Comparison of ENCODE assay signal across 36 cellular contexts in the genomic region with DNA sequence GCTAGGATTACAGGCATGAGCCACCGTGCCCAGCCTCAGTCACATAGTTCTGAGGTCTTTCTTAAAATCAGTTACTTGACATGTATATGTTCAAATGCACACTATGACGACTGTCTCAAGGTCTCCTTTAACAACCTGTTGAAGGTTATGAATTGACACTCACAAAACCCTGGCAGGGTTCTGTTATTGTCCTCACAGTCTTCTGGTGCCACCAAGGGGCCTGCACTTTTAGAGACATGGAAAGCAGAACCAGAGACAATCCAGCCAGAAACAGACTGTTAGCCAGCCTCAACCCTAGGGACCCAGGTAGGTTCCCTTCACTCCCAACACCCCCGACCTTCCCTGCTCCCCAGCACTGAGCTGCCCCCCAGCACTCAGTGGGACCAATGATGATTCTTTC. TPM values are rescaled to one million over a fixed set of nuclear protein-coding genes. Genes with fewer than 3 reads are reported as not detected.
"Had no signal": no experiment of that assay in that cellular context is flagged by ENCODE, and none has a peak within 500 bp of the region (broad histone marks: within the 10 kb centered on the region; RNA-seq: fewer than 3 reads in every experiment).

No MANE protein-coding gene starts in this region.

- H3K4me2 ChIP-seq: PC-9 had no signal

- H2AFZ ChIP-seq: PC-9 had no signal

- H3K4me1 ChIP-seq: SJCRH30 had no signal

- DNase-seq: Kasumi-1, KG1, MG63, NCI-H1048, NCI-H1092 treated with DMSO at 0.1 percent for 48 hours, NCI-H1105 treated with DMSO at 0.1 percent for 48 hours, NCI-H1417, NCI-H1436, NCI-H146, NCI-H1694, NCI-H187, NCI-H1930, NCI-H2029 treated with DMSO at 0.1 percent for 48 hours, NCI-H2081 treated with DMSO at 0.1 percent for 48 hours, NCI-H2171 treated with DMSO at 0.1 percent for 48 hours, NCI-H2227 treated with DMSO at 0.1 percent for 48 hours, NCI-H345, NCI-H446, NCI-H510A treated with DMSO at 0.1 percent for 48 hours, NCI-H524 treated with DMSO at 0.1 percent for 48 hours, NCI-H526 treated with DMSO at 0.1 percent for 48 hours, NCI-H774, PC-9, SHP77, SIG-M5, SJCRH30 had no signal

- H3K27me3 ChIP-seq: MG63, SJCRH30 had no signal

- H3K9me3 ChIP-seq: MG63, SJCRH30 had no signal

- ATAC-seq: Panc1, Right ventricle myocardium inferior, SK-N-SH treated with all-trans-retinoic acid at 6 μM for 48 hours had no signal

- H3K4me3 ChIP-seq: MG63, PC-9, SJCRH30, SK-N-MC had no signal

- FAIRE-seq: RCC 7860 had no signal

- H3K27ac ChIP-seq: PC-9, RWPE1, SJCRH30, SK-N-MC had no signal

- H3K36me3 ChIP-seq: MG63, SJCRH30 had no signal

RNA-seq across cellular contexts. Expression of a gene that starts 26.4 kb away (rescaled TPM):
- total RNA-seq: NCI-H460, OCI-LY7, Right ventricle myocardium inferior, RPMI7951, SJCRH30, SK-MEL-5 had no signal
